ENCODE assay signal across 1 cellular context in the genomic region with DNA sequence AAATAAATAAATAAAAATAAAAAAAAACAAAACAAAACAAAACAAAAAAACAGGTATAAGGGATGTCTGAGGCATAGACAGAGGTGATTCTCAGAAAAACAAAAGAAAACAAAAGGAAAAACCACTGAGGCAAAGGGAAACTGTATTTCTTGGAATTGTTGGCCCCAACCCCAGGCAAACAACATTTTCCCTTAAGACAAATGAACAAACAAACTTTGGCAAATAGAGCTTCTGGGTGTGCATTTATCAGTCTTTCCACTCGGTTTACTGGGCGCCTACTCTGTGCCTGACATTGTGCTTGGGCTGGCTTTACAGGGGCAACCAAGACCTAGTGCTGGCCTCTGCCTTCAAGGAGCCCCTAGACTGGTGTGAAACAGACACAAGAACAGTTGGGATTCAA.
TF ChIP-seq lines count a peak whose summit lies in the region.

No MANE protein-coding gene starts in this region.

TF ChIP-seq in HepG2, 621 proteins besides CTCF, POLR2A, EP300 and RAD21:
- no peak for TF ChIP-seq NR2F6 (IDR thresholded peaks at IDR 0.05)
- no peak for TF ChIP-seq NR2F6 (CRISPR knock-in tag; IDR thresholded peaks at IDR 0.05)
- 0 out of 2 replicates have a peak, but pooled peaks have one; percentile 10 for TF ChIP-seq RAD51 (IDR thresholded peaks at IDR 0.05; ENCODE audit: borderline replicate concordance)
- TF ChIP-seq TBX2 (CRISPR knock-in tag; IDR thresholded peaks at IDR 0.05; ENCODE audit: borderline replicate concordance) = peak; percentile 18; the same call in 1 of the 2 replicates
